9 cellular contexts compared by ENCODE assay signal in the genomic region with DNA sequence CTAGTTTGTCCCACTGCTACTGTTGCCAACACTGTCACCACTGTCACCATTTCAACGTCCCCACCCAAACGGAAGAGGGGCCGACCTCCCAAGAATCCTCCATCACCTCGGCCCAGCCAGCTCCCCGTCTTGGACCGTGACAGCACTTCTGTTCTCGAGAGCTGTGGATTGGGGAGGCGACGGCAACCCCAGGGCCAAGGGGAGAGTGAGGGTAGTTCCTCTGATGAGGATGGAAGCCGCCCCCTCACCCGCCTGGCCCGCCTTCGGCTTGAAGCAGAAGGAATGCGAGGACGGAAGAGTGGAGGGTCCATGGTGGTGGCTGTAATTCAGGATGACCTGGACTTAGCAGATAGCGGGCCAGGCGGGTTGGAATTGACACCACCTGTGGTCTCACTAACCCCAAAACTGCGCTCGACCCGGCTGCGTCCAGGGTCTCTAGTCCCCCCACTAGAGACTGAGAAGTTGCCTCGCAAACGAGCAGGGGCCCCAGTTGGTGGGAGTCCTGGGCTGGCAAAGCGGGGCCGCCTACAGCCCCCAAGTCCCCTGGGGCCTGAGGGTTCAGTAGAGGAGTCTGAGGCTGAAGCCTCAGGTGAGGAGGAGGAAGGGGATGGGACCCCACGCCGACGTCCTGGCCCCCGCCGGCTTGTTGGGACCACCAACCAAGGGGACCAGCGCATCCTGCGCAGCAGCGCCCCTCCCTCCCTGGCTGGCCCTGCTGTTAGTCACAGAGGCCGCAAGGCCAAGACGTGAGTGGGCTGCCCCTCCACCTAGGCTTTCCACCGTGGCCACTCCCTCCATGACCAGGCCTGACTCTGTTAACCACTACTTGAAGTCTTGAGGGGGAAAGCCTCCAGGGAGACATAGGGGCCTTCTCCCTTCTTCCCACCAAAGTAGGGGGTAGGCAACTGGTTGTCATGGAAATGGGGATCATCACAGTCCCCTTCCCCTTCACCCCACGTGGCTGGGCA. TPM values are rescaled to one million over a fixed set of nuclear protein-coding genes. Genes with fewer than 3 reads are reported as not detected.
DNase-seq lines count a peak whose midpoint lies in the region; ATAC-seq and TF ChIP-seq lines count a peak whose summit lies in the region.
"Had no signal": no experiment of that assay in that cellular context is flagged by ENCODE, and none has a peak within 500 bp of the region (broad histone marks: within the 10 kb centered on the region; RNA-seq: fewer than 3 reads in every experiment).

No MANE protein-coding gene starts in this region.

- DNase-seq in PC-3 (no peak), esophagus squamous epithelium (lab: John Stamatoyannopoulos, UW) (no peak), stomach (no peak), NCI-H69 (lab: John Stamatoyannopoulos, UW) (no peak), NCI-H524 (lab: John Stamatoyannopoulos, UW) (no peak), hepatic stellate cell (ENCODE audit: low spot score) (no peak)
- DNase-seq: CD4-positive, alpha-beta T cell; NCI-H345 had no signal

- intact Hi-C loops in PC-3 (cut with micrococcal nuclease) (no loop called here), esophagus squamous epithelium (cut with DNase I) (no loop called here), stomach (cut with DNase I; ENCODE audit: low total_unique reads) (no loop called here)

- no peak for ATAC-seq in PC-3

- no peak for TF ChIP-seq EP300 in stomach (IDR thresholded peaks at IDR 0.05)

- CTCF ChIA-PET in PC-3 (lab: Charles Lee): no interaction called here

- whole genome bisulfite sequencing in esophagus squamous epithelium, 2 donors: 80 to 83% methylated on average over 7 to 10 of the region's 37 CpGs
- 86 to 89% (median 87%) methylated on average over 28 to 37 of the region's 37 CpGs for WGBS in stomach, 5 donors

- H3K27ac ChIP-seq in PC-3 (ENCODE audit: low read length) (peak overlapping the region; percentile 99), esophagus squamous epithelium (peak overlapping the region; percentile 79 to 95 (median 90)), stomach (peak overlapping the region; percentile 34 to 89 (median 83))
- H3K27ac ChIP-seq: foreskin keratinocyte had no signal

- peaks cover 18% of the 10 kb centered on the region for H3K79me2 ChIP-seq in PC-3 (ENCODE audit: low read length)

- no TSS peak for BruUV-seq in PC-3 (replicated peaks; lab: Mats Ljungman, UMichigan)

- TF ChIP-seq CTCF in PC-3 (conservative IDR thresholded peaks at IDR 0.05; ENCODE audit: low read depth, low read length) (no peak), esophagus squamous epithelium (IDR thresholded peaks at IDR 0.05) (no peak), stomach (IDR thresholded peaks at IDR 0.05) (no peak)

- H3K9me2 ChIP-seq in PC-3 (replicated peaks; ENCODE audit: low read length): no peaks in the 10 kb centered on the region

- TF ChIP-seq POLR2A in esophagus squamous epithelium (IDR thresholded peaks at IDR 0.05): no peak
- no peak for TF ChIP-seq POLR2A in stomach (IDR thresholded peaks at IDR 0.05)

- no peak overlapping the region for H2AFZ ChIP-seq in PC-3 (ENCODE audit: low read length)

- peaks cover 36% of the 10 kb centered on the region for H3K4me1 ChIP-seq in PC-3 (ENCODE audit: insufficient read depth, low read length)
- H3K4me1 ChIP-seq in esophagus squamous epithelium: peaks cover 13 to 38% (median 29%) of the 10 kb centered on the region in 3 donors
- peaks cover 28 to 49% (median 31%) of the 10 kb centered on the region in 4 donors for H3K4me1 ChIP-seq in stomach

- H3K27me3 ChIP-seq in PC-3 (ENCODE audit: low read length) (no peaks in the 10 kb centered on the region), esophagus squamous epithelium (no peaks in the 10 kb centered on the region), stomach (no peaks in the 10 kb centered on the region)
- H3K27me3 ChIP-seq: foreskin keratinocyte had no signal

- POLR2A ChIA-PET in PC-3 (lab: Charles Lee; ENCODE audit: unreplicated experiment): interaction anchor here (0.8 kb wide), 1 partner anchor 81 kb away, joined by 3 read pairs; no protein-coding TSS in a partner anchor

- H4K20me1 ChIP-seq in PC-3 (ENCODE audit: low read length): no peaks in the 10 kb centered on the region

- H3K36me3 ChIP-seq in PC-3 (ENCODE audit: low read depth, low read length) (peaks cover 29% of the 10 kb centered on the region), esophagus squamous epithelium (peaks cover 43 to 82% (median 56%) of the 10 kb centered on the region in 3 donors), stomach (peaks cover 61 to 85% (median 76%) of the 10 kb centered on the region in 4 donors)

- H3K9ac ChIP-seq in PC-3 (ENCODE audit: low read length): no peak overlapping the region; the same call in 1 of the 2 replicates

- no peaks in the 10 kb centered on the region for H3K9me3 ChIP-seq in PC-3 (ENCODE audit: low read length)
- H3K9me3 ChIP-seq in esophagus squamous epithelium: no peaks in the 10 kb centered on the region
- H3K9me3 ChIP-seq in stomach: no peaks in the 10 kb centered on the region

- no peak overlapping the region for H3K4me3 ChIP-seq in PC-3 (ENCODE audit: low read length)
- no peak overlapping the region for H3K4me3 ChIP-seq in esophagus squamous epithelium
- H3K4me3 ChIP-seq in stomach: no peak overlapping the region

- peaks cover 7% of the 10 kb centered on the region for H3F3A ChIP-seq in PC-3 (ENCODE audit: low read length, unreplicated experiment)

- H3K4me2 ChIP-seq in PC-3 (ENCODE audit: low read length): peak overlapping the region; percentile 97; the same call in 1 of the 2 replicates

RNA-seq across cellular contexts. Expression of gene PHKG2, which starts 9.0 kb away (rescaled TPM):
- total RNA-seq in PC-3 (2014; rRNA removed) (28.6 and 30.9 TPM in 2 replicates), esophagus squamous epithelium (10 to 100 TPM; 18.6 to 27.8 (median 21.7) TPM), stomach (100 to 1,000 TPM in 1 of 5 donors, 10 to 100 TPM in 4; 18.2 to 104 (median 28.0) TPM)
- polyA plus RNA-seq in stomach: 10 to 100 TPM; 29.3 to 41.5 (median 35.6) TPM

RNA-seq across cellular contexts. Expression of gene CFAP119, which starts 22.6 kb away (rescaled TPM):
- total RNA-seq in PC-3 (2014; rRNA removed): 8.6 and 9.6 TPM in 2 replicates
- 1 to 10 TPM in 3 of 4 donors, not detected in 1; 1.3 to 5.0 (median 3.4) TPM for total RNA-seq in esophagus squamous epithelium
- total RNA-seq in stomach: 10 to 100 TPM in 2 of 5 donors, 1 to 10 TPM in 1, not detected in 2; 2.0 to 71.2 (median 13.9) TPM
- polyA plus RNA-seq in stomach: 10 to 100 TPM in 1 of 3 donors, 1 to 10 TPM in 2; 8.9 to 11.4 (median 9.4) TPM

RNA-seq across cellular contexts. Expression of gene RNF40, which starts 22.9 kb away (rescaled TPM):
- total RNA-seq in PC-3 (2014; rRNA removed) (64.1 and 80.2 TPM in 2 replicates), esophagus squamous epithelium (10 to 100 TPM; 53.8 to 81.1 (median 73.4) TPM), stomach (100 to 1,000 TPM in 1 of 5 donors, 10 to 100 TPM in 4; 17.5 to 155 (median 55.1) TPM)
- polyA plus RNA-seq in stomach: 10 to 100 TPM; 43.7 to 57.0 (median 53.9) TPM

RNA-seq across cellular contexts. Expression of gene SRCAP, which starts 40.3 kb away (rescaled TPM):
- total RNA-seq in PC-3 (2014; rRNA removed) (19.0 and 29.6 TPM in 2 replicates), esophagus squamous epithelium (10 to 100 TPM; 10.7 to 39.6 (median 26.1) TPM), stomach (10 to 100 TPM; 23.3 to 70.1 (median 56.8) TPM)
- polyA plus RNA-seq in stomach: 10 to 100 TPM in 1 of 3 donors, 1 to 10 TPM in 2; 1.2 to 12.1 (median 4.4) TPM

RNA-seq across cellular contexts. Expression of gene ZNF629, which starts 47.7 kb away (rescaled TPM):
- total RNA-seq in PC-3 (2014; rRNA removed): 7.8 and 8.4 TPM in 2 replicates
- 10 to 100 TPM in 1 of 4 donors, 1 to 10 TPM in 3; 5.0 to 11.4 (median 6.2) TPM for total RNA-seq in esophagus squamous epithelium
- 10 to 100 TPM; 10.7 to 21.3 (median 18.3) TPM for total RNA-seq in stomach
- polyA plus RNA-seq in stomach: 1 to 10 TPM; 4.4 to 5.9 (median 4.9) TPM
